In genomic region chr6:95109212-95109611, GRCh38 we compare ENCODE assay signal across 3 cellular contexts.
TF ChIP-seq lines count a peak whose summit lies in the region.

No MANE protein-coding gene starts in this region.

TF ChIP-seq in HepG2, 621 proteins besides CTCF, POLR2A, EP300 and RAD21:
- TF ChIP-seq RCOR2 (CRISPR knock-in tag; IDR thresholded peaks at IDR 0.05), result no peak
- TF ChIP-seq MAFK (conservative IDR thresholded peaks at IDR 0.05 in 1 of 2, IDR thresholded peaks at IDR 0.05 in 1 of 2; ENCODE audit: low read length in 2 of 2), result peak; percentile 8 to 58; a peak in 2 of 4 replicates
- no peak for TF ChIP-seq THYN1 (CRISPR knock-in tag; IDR thresholded peaks at IDR 0.05; ENCODE audit: borderline replicate concordance, low read depth)

TF ChIP-seq in IMR-90, 13 proteins besides CTCF, POLR2A, EP300 and RAD21:
- TF ChIP-seq USF2 (IDR thresholded peaks at IDR 0.05; ENCODE audit: low read depth, low read length) (no peak), FOS (IDR thresholded peaks at IDR 0.05; ENCODE audit: low read depth, low read length) (no peak), RCOR1 (IDR thresholded peaks at IDR 0.05; ENCODE audit: insufficient replicate concordance, low read length) (no peak), MAFK (IDR thresholded peaks at IDR 0.05; ENCODE audit: low read depth, low read length) (peak; percentile 42; the same call in 1 of the 2 replicates)

TF ChIP-seq in K562, 482 proteins besides CTCF, POLR2A, EP300 and RAD21:
- TF ChIP-seq ZNF316 (IDR thresholded peaks at IDR 0.05) (peak; percentile 62; the same call in 1 of the 2 replicates), ZNF174 (CRISPR knock-in tag; IDR thresholded peaks at IDR 0.05) (no peak)
